In the genomic region with DNA sequence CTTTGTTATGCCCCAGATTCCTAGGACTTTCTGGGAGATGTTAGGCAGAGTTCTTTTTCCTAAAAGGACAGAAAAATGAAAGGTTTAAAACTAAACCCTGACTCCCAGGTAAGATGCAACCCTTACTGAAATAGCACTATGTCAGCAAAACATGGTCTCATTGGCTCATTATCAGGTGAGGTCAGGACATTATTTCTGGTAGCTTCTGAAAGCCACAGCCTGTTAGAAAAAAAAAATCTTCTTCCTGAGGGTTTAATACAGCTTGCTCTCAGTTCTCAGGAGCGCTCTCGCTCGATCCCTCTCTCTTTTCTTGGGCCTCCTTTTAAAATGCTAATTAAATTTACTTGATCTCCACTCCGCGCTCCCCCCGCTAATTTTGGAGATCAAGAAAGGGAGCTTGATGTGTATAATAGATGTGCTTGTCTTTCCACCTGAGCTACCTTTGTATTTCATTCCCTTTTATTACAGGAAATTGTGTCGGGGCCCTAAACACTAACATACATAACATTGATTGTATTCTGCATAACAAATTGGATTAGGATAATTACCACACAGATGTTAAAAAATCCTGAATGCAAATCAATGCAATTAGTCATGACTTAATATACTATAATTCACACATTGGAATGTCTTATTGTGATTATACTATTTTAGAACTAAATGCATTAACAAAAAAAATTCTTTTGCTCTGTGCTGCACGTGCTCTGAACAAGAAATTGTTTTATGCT, we compare ENCODE assay signal across 16 cellular contexts.
"Had no signal": no experiment of that assay in that cellular context is flagged by ENCODE, and none has a peak within 500 bp of the region (broad histone marks: within the 10 kb centered on the region; RNA-seq: fewer than 3 reads in every experiment).

No MANE protein-coding gene starts in this region.

- H3K36me3 ChIP-seq: esophagus squamous epithelium, upper lobe of left lung had no signal

- H3K4me3 ChIP-seq: esophagus squamous epithelium, mucosa of descending colon, upper lobe of left lung had no signal

- H3K27me3 ChIP-seq: esophagus squamous epithelium, upper lobe of left lung had no signal

- FAIRE-seq: islet of Langerhans had no signal

- H3K36me3 Mint-ChIP-seq: activated CD4-positive, alpha-beta memory T cell treated with anti-CD3 and anti-CD28 coated beads for 36 hours; activated naive CD8-positive, alpha-beta T cell; natural killer cell had no signal

- H3K9me3 Mint-ChIP-seq: activated CD4-positive, alpha-beta memory T cell treated with anti-CD3 and anti-CD28 coated beads for 36 hours; activated T-cell treated with anti-CD3 and anti-CD28 coated beads, Interleukin-2, amount 50 U/mL, for 4 hours; natural killer cell; T-helper 2 cell treated with Interferon-gamma antibody and Interleukin-4, amounts not matched to agents 5 μg/mL and 100 μg/mL, for 36 hours had no signal

- H3K4me1 ChIP-seq: esophagus squamous epithelium had no signal

- H3K27ac ChIP-seq: esophagus squamous epithelium, upper lobe of left lung had no signal

- DNase-seq: activated CD4-positive, alpha-beta memory T cell treated with anti-CD3 and anti-CD28 coated beads for 36 hours; activated CD4-positive, CD25-positive, alpha-beta regulatory T cell treated with anti-CD3 and anti-CD28 coated beads, Interleukin-2, amount 50 U/mL, for 72 hours; activated gamma-delta T cell; activated T-cell treated with anti-CD3 and anti-CD28 coated beads, Interleukin-2, amount 50 U/mL, for 4 hours; esophagus squamous epithelium; foreskin fibroblast; glutamatergic neuron; mucosa of descending colon; natural killer cell; stimulated activated CD4-positive, alpha-beta T cell treated with anti-CD3 and anti-CD28 coated beads, Interleukin-4, amount 100 ng/mL, for 1 hour; stimulated activated CD8-positive, alpha-beta memory T cell treated with anti-CD3 and anti-CD28 coated beads, Interleukin-4, amount 100 ng/mL, for 48 hours; stimulated activated naive CD8-positive, alpha-beta T cell treated with anti-CD3 and anti-CD28 coated beads, Interleukin-15, Interleukin-2, amounts not matched to agents 100 U/mL and 50 U/mL, for 24 hours; upper lobe of left lung had no signal

- H3K4me3 Mint-ChIP-seq: activated CD4-positive, alpha-beta memory T cell treated with anti-CD3 and anti-CD28 coated beads for 36 hours; activated naive CD8-positive, alpha-beta T cell; activated T-cell treated with anti-CD3 and anti-CD28 coated beads, Interleukin-2, amount 50 U/mL, for 4 hours; natural killer cell; T-helper 2 cell treated with Interferon-gamma antibody and Interleukin-4, amounts not matched to agents 5 μg/mL and 100 μg/mL, for 36 hours had no signal

- ATAC-seq: activated T-cell treated with anti-CD3 and anti-CD28 coated beads, Interleukin-2, amount 50 U/mL, for 4 hours; mucosa of descending colon; natural killer cell; stimulated activated naive CD8-positive, alpha-beta T cell treated with anti-CD3 and anti-CD28 coated beads, Interleukin-15, Interleukin-2, amounts not matched to agents 100 U/mL and 50 U/mL, for 24 hours had no signal

- H3K9me3 ChIP-seq: esophagus squamous epithelium, mucosa of descending colon, upper lobe of left lung had no signal

- H3K27ac Mint-ChIP-seq: activated CD4-positive, alpha-beta memory T cell treated with anti-CD3 and anti-CD28 coated beads for 36 hours; activated naive CD8-positive, alpha-beta T cell; natural killer cell; T-helper 2 cell treated with Interferon-gamma antibody and Interleukin-4, amounts not matched to agents 5 μg/mL and 100 μg/mL, for 36 hours had no signal

- H3K27me3 Mint-ChIP-seq: activated CD4-positive, alpha-beta memory T cell treated with anti-CD3 and anti-CD28 coated beads for 36 hours; activated naive CD8-positive, alpha-beta T cell had no signal
